27 cellular contexts compared by ENCODE assay signal in genomic region chr4:53499791-53500190, GRCh38.
"Had no signal": no experiment of that assay in that cellular context is flagged by ENCODE, and none has a peak within 500 bp of the region (broad histone marks: within the 10 kb centered on the region; RNA-seq: fewer than 3 reads in every experiment).

No MANE protein-coding gene starts in this region.

- H3K27me3 ChIP-seq: colonic mucosa, esophagus muscularis mucosa, foreskin keratinocyte, gastroesophageal sphincter, heart left ventricle, hepatocyte, ovary, sigmoid colon, spleen, suprapubic skin, transverse colon, upper lobe of right lung, uterus had no signal

- ATAC-seq: gastroesophageal sphincter; heart left ventricle; left ventricle myocardium superior; lower lobe of right lung; naive thymus-derived CD4-positive, alpha-beta T cell; psoas muscle; right cardiac atrium; stimulated activated naive CD8-positive, alpha-beta T cell treated with anti-CD3 and anti-CD28 coated beads, Interleukin-15, amount 100 ng/mL, for 72 hours; upper lobe of right lung had no signal

- DNase-seq: colonic mucosa; dermis blood vessel endothelial cell; effector memory CD4-positive, alpha-beta T cell; foreskin keratinocyte; heart left ventricle; left colon; left ventricle myocardium superior; lower lobe of right lung; naive thymus-derived CD4-positive, alpha-beta T cell; occipital lobe; posterior cingulate gyrus; psoas muscle; right cardiac atrium; sigmoid colon; spleen; stimulated activated CD4-positive, alpha-beta T cell treated with anti-CD3 and anti-CD28 coated beads, Interleukin-4, amount 100 ng/mL, for 4 hours; stimulated activated naive CD4-positive, alpha-beta T cell; stimulated activated naive CD8-positive, alpha-beta T cell treated with anti-CD3 and anti-CD28 coated beads, Interleukin-15, amount 100 ng/mL, for 72 hours; transverse colon; upper lobe of right lung; uterus had no signal

- H3K4me1 ChIP-seq: colonic mucosa, foreskin keratinocyte, lower lobe of right lung, psoas muscle, sigmoid colon, spleen, transverse colon, upper lobe of right lung had no signal

- H3K4me2 ChIP-seq: hepatocyte had no signal

- H3K27ac ChIP-seq: colonic mucosa, esophagus muscularis mucosa, foreskin keratinocyte, hepatocyte, lower lobe of right lung, psoas muscle, spleen, suprapubic skin, transverse colon, upper lobe of right lung had no signal

- H3K4me3 Mint-ChIP-seq: naive thymus-derived CD4-positive, alpha-beta T cell; stimulated activated naive CD8-positive, alpha-beta T cell treated with anti-CD3 and anti-CD28 coated beads, Interleukin-15, amount 100 ng/mL, for 72 hours had no signal

- H3K9me3 Mint-ChIP-seq: stimulated activated naive CD8-positive, alpha-beta T cell treated with anti-CD3 and anti-CD28 coated beads, Interleukin-15, amount 100 ng/mL, for 72 hours had no signal

- H3K36me3 ChIP-seq: colonic mucosa, gastroesophageal sphincter, lower lobe of right lung, ovary, sigmoid colon, spleen, transverse colon, upper lobe of right lung, uterus had no signal

- H3K4me3 ChIP-seq: colonic mucosa, esophagus muscularis mucosa, gastroesophageal sphincter, heart left ventricle, hepatocyte, lower lobe of right lung, ovary, psoas muscle, sigmoid colon, skin epidermis, spleen, suprapubic skin, transverse colon, upper lobe of right lung, uterus had no signal

- H3K9me3 ChIP-seq: colonic mucosa, esophagus muscularis mucosa, gastroesophageal sphincter, heart left ventricle, lower lobe of right lung, ovary, psoas muscle, sigmoid colon, spleen, suprapubic skin, transverse colon, upper lobe of right lung, uterus had no signal

- H3K27ac Mint-ChIP-seq: naive thymus-derived CD4-positive, alpha-beta T cell; stimulated activated naive CD8-positive, alpha-beta T cell treated with anti-CD3 and anti-CD28 coated beads, Interleukin-15, amount 100 ng/mL, for 72 hours had no signal

- H2AFZ ChIP-seq: hepatocyte had no signal

- H3K36me3 Mint-ChIP-seq: naive thymus-derived CD4-positive, alpha-beta T cell had no signal

- H3K4me1 Mint-ChIP-seq: naive thymus-derived CD4-positive, alpha-beta T cell; stimulated activated naive CD8-positive, alpha-beta T cell treated with anti-CD3 and anti-CD28 coated beads, Interleukin-15, amount 100 ng/mL, for 72 hours had no signal
